2 cellular contexts compared by ENCODE assay signal in the genomic region with DNA sequence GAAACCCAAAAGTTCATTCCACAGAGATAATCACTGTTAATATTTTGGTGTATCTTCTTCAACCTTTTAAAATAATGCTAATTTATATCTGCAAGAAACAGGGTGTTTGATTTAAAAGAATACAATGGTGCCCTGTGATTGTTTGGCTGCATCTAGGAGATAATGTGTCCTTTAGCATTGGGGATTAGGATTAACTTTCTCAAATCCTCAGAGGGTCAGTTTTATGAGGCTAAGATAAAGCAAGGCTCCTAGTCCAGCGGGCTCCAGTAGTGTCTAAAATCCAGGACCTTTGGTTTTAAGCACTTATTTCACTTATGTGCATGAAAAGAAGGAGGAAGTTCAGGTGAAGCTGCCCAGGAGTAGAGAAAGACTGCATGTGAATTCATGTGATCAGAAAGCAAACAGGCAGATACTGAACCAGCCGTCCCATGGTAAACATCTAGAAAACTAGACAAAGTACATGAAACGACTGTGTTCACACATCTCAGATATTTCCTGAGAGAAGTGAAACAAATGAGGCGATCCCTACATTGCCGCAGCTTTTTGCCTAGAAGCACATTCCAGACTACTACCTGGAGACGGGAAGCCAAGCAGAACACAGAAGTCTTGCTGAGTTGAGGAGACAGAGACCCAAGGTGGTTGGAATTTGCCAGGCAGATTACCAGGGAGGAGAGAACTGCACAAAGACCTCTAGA.
TF ChIP-seq lines count a peak whose summit lies in the region.

No MANE protein-coding gene starts in this region.

TF ChIP-seq in IMR-90, 13 proteins besides CTCF, POLR2A, EP300 and RAD21:
- no peak for TF ChIP-seq CHD1 (IDR thresholded peaks at IDR 0.05; ENCODE audit: low read depth, low read length)
- TF ChIP-seq, protein P1, sequence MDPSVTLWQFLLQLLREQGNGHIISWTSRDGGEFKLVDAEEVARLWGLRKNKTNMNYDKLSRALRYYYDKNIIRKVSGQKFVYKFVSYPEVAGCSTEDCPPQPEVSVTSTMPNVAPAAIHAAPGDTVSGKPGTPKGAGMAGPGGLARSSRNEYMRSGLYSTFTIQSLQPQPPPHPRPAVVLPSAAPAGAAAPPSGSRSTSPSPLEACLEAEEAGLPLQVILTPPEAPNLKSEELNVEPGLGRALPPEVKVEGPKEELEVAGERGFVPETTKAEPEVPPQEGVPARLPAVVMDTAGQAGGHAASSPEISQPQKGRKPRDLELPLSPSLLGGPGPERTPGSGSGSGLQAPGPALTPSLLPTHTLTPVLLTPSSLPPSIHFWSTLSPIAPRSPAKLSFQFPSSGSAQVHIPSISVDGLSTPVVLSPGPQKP (IDR thresholded peaks at IDR 0.05; ENCODE audit: borderline replicate concordance, low read depth, low read length): no peak
- TF ChIP-seq FOS (IDR thresholded peaks at IDR 0.05; ENCODE audit: low read depth, low read length): no peak
- TF ChIP-seq MAFK (IDR thresholded peaks at IDR 0.05; ENCODE audit: low read depth, low read length): no peak
- no peak for TF ChIP-seq BHLHE40 (IDR thresholded peaks at IDR 0.05; ENCODE audit: low read depth, low read length)
- no peak for TF ChIP-seq CEBPB (IDR thresholded peaks at IDR 0.05; ENCODE audit: low read depth, low read length)
- no peak for TF ChIP-seq RCOR1 (IDR thresholded peaks at IDR 0.05; ENCODE audit: insufficient replicate concordance, low read length)
- no peak for TF ChIP-seq RFX5 (IDR thresholded peaks at IDR 0.05; ENCODE audit: low read depth, low read length)
- no peak for TF ChIP-seq MAZ (IDR thresholded peaks at IDR 0.05; ENCODE audit: borderline replicate concordance, low read depth, low read length)
- no peak for TF ChIP-seq SMC3 (IDR thresholded peaks at IDR 0.05; ENCODE audit: low read depth, low read length)
- TF ChIP-seq, protein P2, sequence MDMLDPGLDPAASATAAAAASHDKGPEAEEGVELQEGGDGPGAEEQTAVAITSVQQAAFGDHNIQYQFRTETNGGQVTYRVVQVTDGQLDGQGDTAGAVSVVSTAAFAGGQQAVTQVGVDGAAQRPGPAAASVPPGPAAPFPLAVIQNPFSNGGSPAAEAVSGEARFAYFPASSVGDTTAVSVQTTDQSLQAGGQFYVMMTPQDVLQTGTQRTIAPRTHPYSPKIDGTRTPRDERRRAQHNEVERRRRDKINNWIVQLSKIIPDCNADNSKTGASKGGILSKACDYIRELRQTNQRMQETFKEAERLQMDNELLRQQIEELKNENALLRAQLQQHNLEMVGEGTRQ (IDR thresholded peaks at IDR 0.05; ENCODE audit: low read depth, low read length): no peak
- TF ChIP-seq MXI1 (IDR thresholded peaks at IDR 0.05; ENCODE audit: borderline replicate concordance, low read depth, low read length): no peak
- TF ChIP-seq NFE2L2 (IDR thresholded peaks at IDR 0.05; ENCODE audit: low read depth, low read length): no peak

TF ChIP-seq in H1, 55 proteins besides CTCF, POLR2A, EP300 and RAD21:
- TF ChIP-seq SP1 (IDR thresholded peaks at IDR 0.05; ENCODE audit: low read depth, low read length) (no peak), EZH2 (IDR thresholded peaks at IDR 0.05; ENCODE audit: low read depth, low read length, severe bottlenecking) (no peak), TCF12 (IDR thresholded peaks at IDR 0.05; ENCODE audit: low read depth, low read length) (no peak), TEAD4 (IDR thresholded peaks at IDR 0.05; ENCODE audit: low read depth, low read length) (no peak), RNF2 (IDR thresholded peaks at IDR 0.05; ENCODE audit: borderline replicate concordance, low read depth, low read length, missing control alignments, poor library complexity, severe bottlenecking) (no peak), ASH2L (IDR thresholded peaks at IDR 0.05; ENCODE audit: low read length) (no peak), YY1 (IDR thresholded peaks at IDR 0.05; ENCODE audit: low read depth, low read length) (no peak), CTBP2 (IDR thresholded peaks at IDR 0.05; ENCODE audit: borderline replicate concordance, insufficient read depth, insufficient read length, low read length) (no peak), EGR1 (IDR thresholded peaks at IDR 0.05; ENCODE audit: borderline replicate concordance, low read depth, low read length) (no peak), ZNF274 (IDR thresholded peaks at IDR 0.05; ENCODE audit: borderline replicate concordance, extremely low read depth, low read length) (no peak), CHD2 (IDR thresholded peaks at IDR 0.05; ENCODE audit: low read length) (no peak), CEBPB (IDR thresholded peaks at IDR 0.05; ENCODE audit: low read depth, low read length) (no peak), TAF7 (optimal IDR thresholded peaks at IDR 0.05; ENCODE audit: borderline replicate concordance, low read depth, low read length) (no peak)
